18 cellular contexts compared by ENCODE assay signal in genomic region chr3:128496019-128496601, GRCh38. TPM values are rescaled to one million over a fixed set of nuclear protein-coding genes. Genes with fewer than 3 reads are reported as not detected.
DNase-seq lines count a peak whose midpoint lies in the region; ATAC-seq and TF ChIP-seq lines count a peak whose summit lies in the region.
"Had no signal": no experiment of that assay in that cellular context is flagged by ENCODE, and none has a peak within 500 bp of the region (broad histone marks: within the 10 kb centered on the region; RNA-seq: fewer than 3 reads in every experiment).

No MANE protein-coding gene starts in this region.

- DNase-seq in activated naive CD8-positive, alpha-beta T cell treated with anti-CD3 and anti-CD28 coated beads, Interleukin-2, amount 10 ng/mL, durations not matched to agents 7 days and 5 days, result no peak
- no peak for DNase-seq in activated naive CD8-positive, alpha-beta T cell treated with anti-CD3 and anti-CD28 coated beads for 36 hours
- no peak for DNase-seq in activated T-helper 1 cell treated with anti-CD3 and anti-CD28 coated beads, Interleukin-12 subunit alpha, Interleukin-12 subunit beta, Interleukin-2, Interleukin-4 antibody, amounts not matched to agents 30 ng/mL and 10 ng/mL and 1 ng/mL, durations not matched to agents 14 hours and 24 hours and 36 hours (ENCODE audit: low spot score)
- DNase-seq in mesothelial cell of epicardium (ENCODE audit: low spot score in 2 of 2, unreplicated experiment in 2 of 2) (no peak), upper lobe of left lung (peak; percentile 18 to 86), NCI-H1694 (lab: John Stamatoyannopoulos, UW) (no peak), brain microvascular endothelial cell (no peak), dermis blood vessel endothelial cell (no peak)
- DNase-seq: activated CD4-positive, alpha-beta T cell treated with anti-CD3 and anti-CD28 coated beads for 1 hour; activated naive CD4-positive, alpha-beta T cell treated with Interleukin-2 at 50 U/mL for 16 hours; AML-193; MM.1S; stimulated activated CD8-positive, alpha-beta memory T cell treated with anti-CD3 and anti-CD28 coated beads, Interleukin-4, amount 100 ng/mL, for 48 hours had no signal

- H3K4me1 ChIP-seq in upper lobe of left lung, result peaks cover 24 to 58% (median 28%) of the 10 kb centered on the region in 4 donors

- H3K27me3 Mint-ChIP-seq in activated naive CD8-positive, alpha-beta T cell treated with anti-CD3 and anti-CD28 coated beads, Interleukin-2, amount 10 ng/mL, durations not matched to agents 7 days and 5 days, result peaks cover 70% of the 10 kb centered on the region
- H3K27me3 Mint-ChIP-seq in activated naive CD8-positive, alpha-beta T cell treated with anti-CD3 and anti-CD28 coated beads for 36 hours, result peaks cover 71% of the 10 kb centered on the region
- peaks cover 58% of the 10 kb centered on the region for H3K27me3 Mint-ChIP-seq in activated T-helper 1 cell treated with anti-CD3 and anti-CD28 coated beads, Interleukin-12 subunit alpha, Interleukin-12 subunit beta, Interleukin-2, Interleukin-4 antibody, amounts not matched to agents 30 ng/mL and 10 ng/mL and 1 ng/mL, durations not matched to agents 14 hours and 24 hours and 36 hours (ENCODE audit: insufficient read depth)
- peaks cover 36% of the 10 kb centered on the region for H3K27me3 Mint-ChIP-seq in mesothelial cell of epicardium (ENCODE audit: low read depth)

- POLR2A ChIA-PET in activated naive CD8-positive, alpha-beta T cell treated with anti-CD3 and anti-CD28 coated beads, Interleukin-2, amount 10 ng/mL, durations not matched to agents 7 days and 5 days (lab: Charles Lee), result no interaction called here

- ATAC-seq in activated naive CD8-positive, alpha-beta T cell treated with anti-CD3 and anti-CD28 coated beads, Interleukin-2, amount 10 ng/mL, durations not matched to agents 7 days and 5 days (ENCODE audit: low read depth), result no peak
- no peak for ATAC-seq in upper lobe of left lung (ENCODE audit: low FRiP score in 2 of 2)

- H3K4me3 Mint-ChIP-seq in activated naive CD8-positive, alpha-beta T cell treated with anti-CD3 and anti-CD28 coated beads, Interleukin-2, amount 10 ng/mL, durations not matched to agents 7 days and 5 days, result peak overlapping the region; percentile 23
- no peak overlapping the region for H3K4me3 Mint-ChIP-seq in activated naive CD8-positive, alpha-beta T cell treated with anti-CD3 and anti-CD28 coated beads for 36 hours
- H3K4me3 Mint-ChIP-seq in activated T-helper 1 cell treated with anti-CD3 and anti-CD28 coated beads, Interleukin-12 subunit alpha, Interleukin-12 subunit beta, Interleukin-2, Interleukin-4 antibody, amounts not matched to agents 30 ng/mL and 10 ng/mL and 1 ng/mL, durations not matched to agents 14 hours and 24 hours and 36 hours, result peak overlapping the region; percentile 24
- peak overlapping the region; percentile 45 for H3K4me3 Mint-ChIP-seq in mesothelial cell of epicardium

- intact Hi-C loops in activated T-helper 1 cell treated with anti-CD3 and anti-CD28 coated beads, Interleukin-12 subunit alpha, Interleukin-12 subunit beta, Interleukin-2, Interleukin-4 antibody, amounts not matched to agents 30 ng/mL and 10 ng/mL and 1 ng/mL, durations not matched to agents 14 hours and 24 hours and 36 hours (cut with micrococcal nuclease), result loop anchor here (2.0 kb wide), 1 partner anchor 343 kb away; the partner anchor contains the start of gene EEFSEC

- H3K36me3 Mint-ChIP-seq in activated naive CD8-positive, alpha-beta T cell treated with anti-CD3 and anti-CD28 coated beads, Interleukin-2, amount 10 ng/mL, durations not matched to agents 7 days and 5 days, result no peaks in the 10 kb centered on the region
- H3K36me3 Mint-ChIP-seq in activated naive CD8-positive, alpha-beta T cell treated with anti-CD3 and anti-CD28 coated beads for 36 hours, result no peaks in the 10 kb centered on the region
- H3K36me3 Mint-ChIP-seq in activated T-helper 1 cell treated with anti-CD3 and anti-CD28 coated beads, Interleukin-12 subunit alpha, Interleukin-12 subunit beta, Interleukin-2, Interleukin-4 antibody, amounts not matched to agents 30 ng/mL and 10 ng/mL and 1 ng/mL, durations not matched to agents 14 hours and 24 hours and 36 hours (ENCODE audit: low read depth), result no peaks in the 10 kb centered on the region
- H3K36me3 Mint-ChIP-seq in mesothelial cell of epicardium, result peaks cover 12% of the 10 kb centered on the region

- H3K27me3 ChIP-seq in upper lobe of left lung (peaks cover 0 to 54% (median 29%) of the 10 kb centered on the region in 4 donors), brain microvascular endothelial cell (replicated peaks) (peaks cover 71% of the 10 kb centered on the region)
- H3K27me3 ChIP-seq: SJSA1 had no signal

- TF ChIP-seq EP300 in upper lobe of left lung (IDR thresholded peaks at IDR 0.05), result no peak

- in situ Hi-C loops in brain microvascular endothelial cell (cut with HindIII; ENCODE audit: low pct_ligation_motif_present, low sequenced_read_pairs), result no loop called here

- H3K4me3 ChIP-seq in upper lobe of left lung (peak overlapping the region in 3 of 4 donors; percentile 40 to 63 (median 62)), brain microvascular endothelial cell (ENCODE audit: low read depth, low read length) (no peak overlapping the region)
- H3K4me3 ChIP-seq: left lung, SJSA1 had no signal

- no peak for TF ChIP-seq POLR2A in upper lobe of left lung (IDR thresholded peaks at IDR 0.05)

- H3K27ac ChIP-seq in upper lobe of left lung, result peak overlapping the region; percentile 6 to 59 (median 36)
- H3K27ac ChIP-seq in brain microvascular endothelial cell, result no peak overlapping the region
- H3K27ac ChIP-seq: HL-60, SJSA1 had no signal

- no peaks in the 10 kb centered on the region for H3K9me3 ChIP-seq in upper lobe of left lung
- H3K9me3 ChIP-seq: left lung, SJSA1 had no signal

- no peak overlapping the region for H3K27ac Mint-ChIP-seq in activated naive CD8-positive, alpha-beta T cell treated with anti-CD3 and anti-CD28 coated beads, Interleukin-2, amount 10 ng/mL, durations not matched to agents 7 days and 5 days
- H3K27ac Mint-ChIP-seq in activated naive CD8-positive, alpha-beta T cell treated with anti-CD3 and anti-CD28 coated beads for 36 hours, result no peak overlapping the region
- peak overlapping the region; percentile 48 for H3K27ac Mint-ChIP-seq in activated T-helper 1 cell treated with anti-CD3 and anti-CD28 coated beads, Interleukin-12 subunit alpha, Interleukin-12 subunit beta, Interleukin-2, Interleukin-4 antibody, amounts not matched to agents 30 ng/mL and 10 ng/mL and 1 ng/mL, durations not matched to agents 14 hours and 24 hours and 36 hours
- peak overlapping the region; percentile 49 for H3K27ac Mint-ChIP-seq in mesothelial cell of epicardium

- peaks cover 7% of the 10 kb centered on the region for H3K4me1 Mint-ChIP-seq in activated naive CD8-positive, alpha-beta T cell treated with anti-CD3 and anti-CD28 coated beads, Interleukin-2, amount 10 ng/mL, durations not matched to agents 7 days and 5 days
- H3K4me1 Mint-ChIP-seq in activated naive CD8-positive, alpha-beta T cell treated with anti-CD3 and anti-CD28 coated beads for 36 hours, result peaks cover 10% of the 10 kb centered on the region
- H3K4me1 Mint-ChIP-seq in activated T-helper 1 cell treated with anti-CD3 and anti-CD28 coated beads, Interleukin-12 subunit alpha, Interleukin-12 subunit beta, Interleukin-2, Interleukin-4 antibody, amounts not matched to agents 30 ng/mL and 10 ng/mL and 1 ng/mL, durations not matched to agents 14 hours and 24 hours and 36 hours (ENCODE audit: low read depth), result peaks cover 6% of the 10 kb centered on the region
- H3K4me1 Mint-ChIP-seq in mesothelial cell of epicardium, result peaks cover 52% of the 10 kb centered on the region

- H3K9me3 Mint-ChIP-seq in activated naive CD8-positive, alpha-beta T cell treated with anti-CD3 and anti-CD28 coated beads, Interleukin-2, amount 10 ng/mL, durations not matched to agents 7 days and 5 days, result no peaks in the 10 kb centered on the region
- no peaks in the 10 kb centered on the region for H3K9me3 Mint-ChIP-seq in activated naive CD8-positive, alpha-beta T cell treated with anti-CD3 and anti-CD28 coated beads for 36 hours
- H3K9me3 Mint-ChIP-seq in activated T-helper 1 cell treated with anti-CD3 and anti-CD28 coated beads, Interleukin-12 subunit alpha, Interleukin-12 subunit beta, Interleukin-2, Interleukin-4 antibody, amounts not matched to agents 30 ng/mL and 10 ng/mL and 1 ng/mL, durations not matched to agents 14 hours and 24 hours and 36 hours, result no peaks in the 10 kb centered on the region
- peaks cover 4% of the 10 kb centered on the region for H3K9me3 Mint-ChIP-seq in mesothelial cell of epicardium

- H3K36me3 ChIP-seq in upper lobe of left lung (peaks cover 0 to 10% (median 0%) of the 10 kb centered on the region in 4 donors), brain microvascular endothelial cell (replicated peaks) (no peaks in the 10 kb centered on the region)
- H3K36me3 ChIP-seq: left lung had no signal

- 50 to 59% methylated on average over 25 to 30 of the region's 32 CpGs for WGBS in upper lobe of left lung, 2 donors

- no peak for TF ChIP-seq CTCF in mesothelial cell of epicardium (IDR thresholded peaks at IDR 0.05; ENCODE audit: unreplicated experiment)
- no peak for TF ChIP-seq CTCF in upper lobe of left lung (IDR thresholded peaks at IDR 0.05)
- no peak for TF ChIP-seq CTCF in brain microvascular endothelial cell (IDR thresholded peaks at IDR 0.05; ENCODE audit: low read depth, low read length, missing control alignments)

RNA-seq across cellular contexts. Expression of gene GATA2, which starts 3.1 kb away (rescaled TPM):
- not detected for total RNA-seq in activated naive CD8-positive, alpha-beta T cell treated with anti-CD3 and anti-CD28 coated beads, Interleukin-2, amount 10 ng/mL, durations not matched to agents 7 days and 5 days
- total RNA-seq in activated naive CD8-positive, alpha-beta T cell treated with anti-CD3 and anti-CD28 coated beads for 36 hours, result under 1 TPM in 1 of 2 experiments, not detected in 1; 0.24 TPM
- 0.18 and 0.22 TPM in 2 replicates for total RNA-seq in activated T-helper 1 cell treated with anti-CD3 and anti-CD28 coated beads, Interleukin-12 subunit alpha, Interleukin-12 subunit beta, Interleukin-2, Interleukin-4 antibody, amounts not matched to agents 30 ng/mL and 10 ng/mL and 1 ng/mL, durations not matched to agents 14 hours and 24 hours and 36 hours
- total RNA-seq in mesothelial cell of epicardium (53.2 to 60.4 TPM (median 54.3 TPM) in 3 replicates), upper lobe of left lung (10 to 100 TPM; 17.8 to 97.0 (median 63.0) TPM), dermis blood vessel endothelial cell (12.9 and 25.0 TPM in 2 replicates)

RNA-seq across cellular contexts. Expression of gene DNAJB8, which starts 29.4 kb away (rescaled TPM):
- total RNA-seq in activated naive CD8-positive, alpha-beta T cell treated with anti-CD3 and anti-CD28 coated beads, Interleukin-2, amount 10 ng/mL, durations not matched to agents 7 days and 5 days, result not detected
- total RNA-seq in activated naive CD8-positive, alpha-beta T cell treated with anti-CD3 and anti-CD28 coated beads for 36 hours, result not detected
- total RNA-seq in activated T-helper 1 cell treated with anti-CD3 and anti-CD28 coated beads, Interleukin-12 subunit alpha, Interleukin-12 subunit beta, Interleukin-2, Interleukin-4 antibody, amounts not matched to agents 30 ng/mL and 10 ng/mL and 1 ng/mL, durations not matched to agents 14 hours and 24 hours and 36 hours, result not detected in 2 replicates
- total RNA-seq in mesothelial cell of epicardium (not detected in 3 replicates), upper lobe of left lung (not detected), dermis blood vessel endothelial cell (not detected in 2 replicates)
- total RNA-seq: esophagus mucosa, H4, left lung, SJSA1 had no signal

Comparison
In these comparisons a context has a peak if more than half of its experiments do, and no peak if none do; other contexts are left out.
1. DNase-seq: peak in upper lobe of left lung (2 of 2); none in activated naive CD8-positive, alpha-beta T cell treated with anti-CD3 and anti-CD28 coated beads, Interleukin-2, amount 10 ng/mL, durations not matched to agents 7 days and 5 days (single experiment), activated naive CD8-positive, alpha-beta T cell treated with anti-CD3 and anti-CD28 coated beads for 36 hours (single experiment), activated T-helper 1 cell treated with anti-CD3 and anti-CD28 coated beads, Interleukin-12 subunit alpha, Interleukin-12 subunit beta, Interleukin-2, Interleukin-4 antibody, amounts not matched to agents 30 ng/mL and 10 ng/mL and 1 ng/mL, durations not matched to agents 14 hours and 24 hours and 36 hours (single experiment), mesothelial cell of epicardium (0 of 2), NCI-H1694 (single experiment), brain microvascular endothelial cell (single experiment) and dermis blood vessel endothelial cell (single experiment).
2. H3K27ac Mint-ChIP-seq: peak in activated T-helper 1 cell treated with anti-CD3 and anti-CD28 coated beads, Interleukin-12 subunit alpha, Interleukin-12 subunit beta, Interleukin-2, Interleukin-4 antibody, amounts not matched to agents 30 ng/mL and 10 ng/mL and 1 ng/mL, durations not matched to agents 14 hours and 24 hours and 36 hours (single experiment) and mesothelial cell of epicardium (single experiment); none in activated naive CD8-positive, alpha-beta T cell treated with anti-CD3 and anti-CD28 coated beads, Interleukin-2, amount 10 ng/mL, durations not matched to agents 7 days and 5 days (single experiment) and activated naive CD8-positive, alpha-beta T cell treated with anti-CD3 and anti-CD28 coated beads for 36 hours (single experiment).
3. RNA of gene GATA2, which starts 3.1 kb away (total RNA-seq): 17.8 to 97.0 TPM in upper lobe of left lung, 53.2 to 60.4 TPM in mesothelial cell of epicardium and 12.9 to 25.0 TPM in dermis blood vessel endothelial cell; 0.24 TPM in activated naive CD8-positive, alpha-beta T cell treated with anti-CD3 and anti-CD28 coated beads for 36 hours, 0.18 to 0.22 TPM in activated T-helper 1 cell treated with anti-CD3 and anti-CD28 coated beads, Interleukin-12 subunit alpha, Interleukin-12 subunit beta, Interleukin-2, Interleukin-4 antibody, amounts not matched to agents 30 ng/mL and 10 ng/mL and 1 ng/mL, durations not matched to agents 14 hours and 24 hours and 36 hours and not detected in activated naive CD8-positive, alpha-beta T cell treated with anti-CD3 and anti-CD28 coated beads, Interleukin-2, amount 10 ng/mL, durations not matched to agents 7 days and 5 days; every median in the first group is over 10 times any median in the second.